17 cellular contexts compared by ENCODE assay signal in the genomic region with DNA sequence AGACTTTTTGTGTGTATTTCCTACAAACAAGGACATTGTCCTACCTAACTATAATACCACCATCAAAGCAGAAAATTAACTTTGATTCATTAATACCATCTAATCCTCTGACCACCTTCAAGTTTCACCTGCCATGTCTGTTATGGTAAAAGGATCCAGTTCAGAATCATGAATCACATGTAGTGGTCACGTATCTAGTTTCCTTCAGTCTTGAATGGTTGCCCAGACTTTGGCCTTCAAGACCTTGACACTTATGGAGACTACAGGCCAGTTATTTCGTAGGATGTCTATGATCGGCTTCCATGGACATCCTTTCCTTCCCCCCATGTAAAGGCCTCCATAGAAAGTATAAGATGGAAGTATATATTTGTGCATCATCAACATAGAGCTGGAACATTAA. TPM values are rescaled to one million over a fixed set of nuclear protein-coding genes. Genes with fewer than 3 reads are reported as not detected.
DNase-seq lines count a peak whose midpoint lies in the region; ATAC-seq and TF ChIP-seq lines count a peak whose summit lies in the region.
"Had no signal": no experiment of that assay in that cellular context is flagged by ENCODE, and none has a peak within 500 bp of the region (broad histone marks: within the 10 kb centered on the region; RNA-seq: fewer than 3 reads in every experiment).

No MANE protein-coding gene starts in this region.

- TF ChIP-seq CTCF in CD8-positive, alpha-beta T cell (IDR thresholded peaks at IDR 0.05), result no peak
- TF ChIP-seq CTCF in gastrocnemius medialis (IDR thresholded peaks at IDR 0.05 in 4 of 5, conservative IDR thresholded peaks at IDR 0.05 in 1 of 5) (no peak), ovary (IDR thresholded peaks at IDR 0.05) (no peak)

- no peaks in the 10 kb centered on the region for H3K9me3 ChIP-seq in CD8-positive, alpha-beta T cell (ENCODE audit: low read length)
- H3K9me3 ChIP-seq in gastrocnemius medialis (peaks cover 0 to 4% (median 0%) of the 10 kb centered on the region in 3 donors), ovary (no peaks in the 10 kb centered on the region)

- POLR2A ChIA-PET in CD8-positive, alpha-beta T cell (lab: Charles Lee), result no interaction called here
- POLR2A ChIA-PET in activated CD4-positive, alpha-beta memory T cell treated with anti-CD3 and anti-CD28 coated beads, Interleukin-2, amount 10 ng/mL, durations not matched to agents 7 days and 5 days (lab: Charles Lee), result interaction anchor here (1.4 to 2.3 kb wide), 4 partner anchors 10 to 48 kb away, joined by 3 to 10 read pairs (median 4); a partner anchor contains a TSS

- H3K27ac ChIP-seq in CD8-positive, alpha-beta T cell (ENCODE audit: low read depth, low read length), result no peak overlapping the region
- peak overlapping the region in 1 of 4 donors; percentile 33 for H3K27ac ChIP-seq in gastrocnemius medialis
- no peak overlapping the region for H3K27ac ChIP-seq in ovary
- H3K27ac ChIP-seq: PC-9 had no signal

- intact Hi-C loops in CD8-positive, alpha-beta T cell (cut with DNase I, micrococcal nuclease), result no loop called here
- intact Hi-C loops in gastrocnemius medialis (cut with DNase I; ENCODE audit: low total_unique reads), result no loop called here
- intact Hi-C loops in ovary (cut with DNase I), result no loop called here

- H3K27me3 Mint-ChIP-seq in activated naive CD4-positive, alpha-beta T cell treated with anti-CD3 and anti-CD28 coated beads, Interleukin-2, amount 50 U/mL, for 24 hours, result no peaks in the 10 kb centered on the region
- no peaks in the 10 kb centered on the region for H3K27me3 Mint-ChIP-seq in CD8-positive, alpha-beta T cell (ENCODE audit: low read depth)
- H3K27me3 Mint-ChIP-seq in immature natural killer cell (ENCODE audit: low read depth in 3 of 3), result peaks cover 0 to 5% (median 0%) of the 10 kb centered on the region in 3 donors
- H3K27me3 Mint-ChIP-seq in activated CD4-positive, alpha-beta memory T cell treated with anti-CD3 and anti-CD28 coated beads, Interleukin-2, amount 10 ng/mL, durations not matched to agents 7 days and 5 days, result peaks cover 8% of the 10 kb centered on the region

- 80 to 83% (median 83%) methylated on average over 3 of the region's 3 CpGs for WGBS in ovary, 3 donors

- in situ Hi-C loops in gastrocnemius medialis (cut with MboI; ENCODE audit: low sequenced_read_pairs in 4 of 4), result no loop called here

- H3K4me1 Mint-ChIP-seq in activated naive CD4-positive, alpha-beta T cell treated with anti-CD3 and anti-CD28 coated beads, Interleukin-2, amount 50 U/mL, for 24 hours, result peaks cover 66% of the 10 kb centered on the region
- peaks cover 54% of the 10 kb centered on the region for H3K4me1 Mint-ChIP-seq in CD8-positive, alpha-beta T cell (ENCODE audit: low read depth)
- H3K4me1 Mint-ChIP-seq in immature natural killer cell, result peaks cover 59 to 70% of the 10 kb centered on the region in 2 donors
- peaks cover 48% of the 10 kb centered on the region for H3K4me1 Mint-ChIP-seq in activated CD4-positive, alpha-beta memory T cell treated with anti-CD3 and anti-CD28 coated beads, Interleukin-2, amount 10 ng/mL, durations not matched to agents 7 days and 5 days

- no peaks in the 10 kb centered on the region for H3K36me3 ChIP-seq in CD8-positive, alpha-beta T cell (ENCODE audit: insufficient read depth, low read length)
- H3K36me3 ChIP-seq in gastrocnemius medialis (no peaks in the 10 kb centered on the region), ovary (no peaks in the 10 kb centered on the region)

- H3K36me3 Mint-ChIP-seq in activated naive CD4-positive, alpha-beta T cell treated with anti-CD3 and anti-CD28 coated beads, Interleukin-2, amount 50 U/mL, for 24 hours, result peaks cover 7% of the 10 kb centered on the region
- H3K36me3 Mint-ChIP-seq in CD8-positive, alpha-beta T cell, result no peaks in the 10 kb centered on the region
- peaks cover 0 to 4% (median 0%) of the 10 kb centered on the region in 3 donors for H3K36me3 Mint-ChIP-seq in immature natural killer cell
- H3K36me3 Mint-ChIP-seq in activated CD4-positive, alpha-beta memory T cell treated with anti-CD3 and anti-CD28 coated beads, Interleukin-2, amount 10 ng/mL, durations not matched to agents 7 days and 5 days (ENCODE audit: low read depth), result peaks cover 29% of the 10 kb centered on the region

- CTCF ChIA-PET in CD8-positive, alpha-beta T cell (lab: Charles Lee), result interaction anchor here (1.0 kb wide), 1 partner anchor 22 kb away, joined by 6 read pairs; no protein-coding TSS in a partner anchor
- CTCF ChIA-PET in activated CD4-positive, alpha-beta memory T cell treated with anti-CD3 and anti-CD28 coated beads, Interleukin-2, amount 10 ng/mL, durations not matched to agents 7 days and 5 days (lab: Charles Lee), result interaction anchor here (0.6 to 1.4 kb wide), 3 partner anchors 47 to 141 kb away, joined by 3 read pairs; no protein-coding TSS in a partner anchor

- no peak for ATAC-seq in CD8-positive, alpha-beta T cell
- ATAC-seq in gastrocnemius medialis, result peak; percentile 84 to 88
- ATAC-seq in GM21528 (IDR thresholded peaks at IDR 0.05; ENCODE audit: low FRiP score, unreplicated experiment), result no peak

- H3K4me3 ChIP-seq in CD8-positive, alpha-beta T cell (ENCODE audit: low read depth, low read length), result no peak overlapping the region
- no peak overlapping the region for H3K4me3 ChIP-seq in gastrocnemius medialis
- H3K4me3 ChIP-seq in ovary, result no peak overlapping the region
- H3K4me3 ChIP-seq: PC-9 had no signal

- no peak for TF ChIP-seq EP300 in ovary (IDR thresholded peaks at IDR 0.05)

- TF ChIP-seq POLR2A in gastrocnemius medialis (IDR thresholded peaks at IDR 0.05) (no peak), ovary (IDR thresholded peaks at IDR 0.05) (no peak)

- peaks cover 29% of the 10 kb centered on the region for H3K9me3 Mint-ChIP-seq in activated naive CD4-positive, alpha-beta T cell treated with anti-CD3 and anti-CD28 coated beads, Interleukin-2, amount 50 U/mL, for 24 hours
- peaks cover 5% of the 10 kb centered on the region for H3K9me3 Mint-ChIP-seq in CD8-positive, alpha-beta T cell
- H3K9me3 Mint-ChIP-seq in immature natural killer cell, result no peaks in the 10 kb centered on the region
- peaks cover 18% of the 10 kb centered on the region for H3K9me3 Mint-ChIP-seq in activated CD4-positive, alpha-beta memory T cell treated with anti-CD3 and anti-CD28 coated beads, Interleukin-2, amount 10 ng/mL, durations not matched to agents 7 days and 5 days

- H3K4me1 ChIP-seq in CD8-positive, alpha-beta T cell (ENCODE audit: insufficient read depth, low read length), result peaks cover 54% of the 10 kb centered on the region
- H3K4me1 ChIP-seq in gastrocnemius medialis (no peaks in the 10 kb centered on the region), ovary (ENCODE audit: insufficient read depth) (no peaks in the 10 kb centered on the region)

- H3K27ac Mint-ChIP-seq in activated naive CD4-positive, alpha-beta T cell treated with anti-CD3 and anti-CD28 coated beads, Interleukin-2, amount 50 U/mL, for 24 hours, result peak overlapping the region; percentile 1
- H3K27ac Mint-ChIP-seq in CD8-positive, alpha-beta T cell, result peak overlapping the region; percentile 66
- peak overlapping the region in 4 of 6 donors; percentile 12 to 72 (median 40) for H3K27ac Mint-ChIP-seq in immature natural killer cell
- no peak overlapping the region for H3K27ac Mint-ChIP-seq in activated CD4-positive, alpha-beta memory T cell treated with anti-CD3 and anti-CD28 coated beads, Interleukin-2, amount 10 ng/mL, durations not matched to agents 7 days and 5 days

- no peak for DNase-seq in activated naive CD4-positive, alpha-beta T cell treated with Interleukin-2 at 50 U/mL for 16 hours
- DNase-seq in CD8-positive, alpha-beta T cell, result no peak
- no peak for DNase-seq in immature natural killer cell
- DNase-seq in gastrocnemius medialis, result no peak
- no peak for DNase-seq in ovary
- no peak for DNase-seq in activated CD4-positive, alpha-beta memory T cell treated with anti-CD3 and anti-CD28 coated beads, Interleukin-2, amount 10 ng/mL, durations not matched to agents 7 days and 5 days
- DNase-seq: Karpas-422, MV-4-11, NCI-H1105 treated with DMSO at 0.1 percent for 48 hours, NCI-H2081, NCI-H2171, NCI-H524 treated with DMSO at 0.1 percent for 48 hours, PC-9, RPMI8226, SHP77 had no signal

- H3K27me3 ChIP-seq in CD8-positive, alpha-beta T cell (ENCODE audit: insufficient read depth, low read length), result no peaks in the 10 kb centered on the region
- no peaks in the 10 kb centered on the region for H3K27me3 ChIP-seq in gastrocnemius medialis
- no peaks in the 10 kb centered on the region for H3K27me3 ChIP-seq in ovary

- no peak overlapping the region for H3K4me3 Mint-ChIP-seq in activated naive CD4-positive, alpha-beta T cell treated with anti-CD3 and anti-CD28 coated beads, Interleukin-2, amount 50 U/mL, for 24 hours
- H3K4me3 Mint-ChIP-seq in CD8-positive, alpha-beta T cell, result no peak overlapping the region
- H3K4me3 Mint-ChIP-seq in immature natural killer cell, result peak overlapping the region in 1 of 5 donors; percentile 18
- no peak overlapping the region for H3K4me3 Mint-ChIP-seq in activated CD4-positive, alpha-beta memory T cell treated with anti-CD3 and anti-CD28 coated beads, Interleukin-2, amount 10 ng/mL, durations not matched to agents 7 days and 5 days

RNA-seq across cellular contexts. Expression of a gene that starts 10.4 kb away (rescaled TPM):
- 10 to 100 TPM; 21.9 to 30.0 TPM for total RNA-seq in CD8-positive, alpha-beta T cell
- 100 to 1,000 TPM in 1 of 3 donors, 10 to 100 TPM in 2; 76.8 to 111 (median 87.9) TPM for polyA plus RNA-seq in immature natural killer cell
- 1 to 10 TPM; 3.4 to 8.0 (median 4.7) TPM for total RNA-seq in gastrocnemius medialis
- total RNA-seq in ovary, result 10 to 100 TPM; 10.8 to 27.5 (median 20.5) TPM
- polyA plus RNA-seq in ovary, result 10 to 100 TPM; 13.8 to 30.4 TPM
- total RNA-seq in activated CD4-positive, alpha-beta memory T cell treated with anti-CD3 and anti-CD28 coated beads, Interleukin-2, amount 10 ng/mL, durations not matched to agents 7 days and 5 days, result 10 to 100 TPM; 60.1 to 61.9 TPM

RNA-seq across cellular contexts. Expression of a gene that starts 46.9 kb away (rescaled TPM):
- total RNA-seq in CD8-positive, alpha-beta T cell, result 1 to 10 TPM; 7.4 to 8.2 TPM
- polyA plus RNA-seq in immature natural killer cell (10 to 100 TPM; 45.9 to 63.5 (median 46.9) TPM), ovary (10 to 100 TPM; 31.5 to 31.7 TPM)
- total RNA-seq in gastrocnemius medialis (10 to 100 TPM; 11.4 to 17.1 (median 14.0) TPM), ovary (10 to 100 TPM; 18.1 to 25.5 (median 23.8) TPM)
- 10 to 100 TPM; 33.9 to 36.1 TPM for total RNA-seq in activated CD4-positive, alpha-beta memory T cell treated with anti-CD3 and anti-CD28 coated beads, Interleukin-2, amount 10 ng/mL, durations not matched to agents 7 days and 5 days

Comparison
In these comparisons a context has a peak if more than half of its experiments do, and no peak if none do; other contexts are left out.
1. ATAC-seq: peak in gastrocnemius medialis (2 of 2); none in CD8-positive, alpha-beta T cell (single experiment) and GM21528 (single experiment).